ENCODE assay signal across 7 cellular contexts in genomic region chr9:41273549-41274267, GRCh38.
DNase-seq lines count a peak whose midpoint lies in the region; ATAC-seq and TF ChIP-seq lines count a peak whose summit lies in the region.
"Not testable (repeated sequence)": the region's sequence is repeated elsewhere in the genome, so short reads cannot be mapped to it uniquely, and the experiment has no call there.

No MANE protein-coding gene starts in this region.

- peaks cover 0 to 15% (median 0%) of the 10 kb centered on the region in 45 donors for H3K27me3 ChIP-seq in dorsolateral prefrontal cortex

- TF ChIP-seq CTCF in dorsolateral prefrontal cortex (IDR thresholded peaks at IDR 0.05 in 54 of 56, conservative IDR thresholded peaks at IDR 0.05 in 2 of 56; ENCODE audit: low read depth in 1 of 56, partially characterized antibody in 56 of 56), result not testable (repeated sequence)

- DNase-seq in M059J (ENCODE audit: low read depth) (peak; percentile 86), dorsolateral prefrontal cortex (peak; percentile 27 to 91 (median 84)), left colon (peak; percentile 29 to 75), smooth muscle cell of the brain vasculature (ENCODE audit: low read depth, low spot score) (peak; percentile 23)
- DNase-seq in activated CD8-positive, alpha-beta memory T cell treated with anti-CD3 and anti-CD28 coated beads, Interleukin-2, amount 50 U/mL, for 1 hour (ENCODE audit: extremely low read depth), result peak; percentile 28

- ATAC-seq in GM18520 (IDR thresholded peaks at IDR 0.05; ENCODE audit: unreplicated experiment) (peak; percentile 100), HG02642 (IDR thresholded peaks at IDR 0.05; ENCODE audit: poor library complexity, unreplicated experiment) (peak; percentile 100), left colon (peak; percentile 100)

- H3K27ac ChIP-seq in dorsolateral prefrontal cortex, result peak overlapping the region in 35 of 59 donors; percentile 19 to 89 (median 65)

- H3K4me3 ChIP-seq in dorsolateral prefrontal cortex, result peak overlapping the region in 58 of 59 donors; percentile 22 to 77 (median 57)

- intact Hi-C loops in dorsolateral prefrontal cortex (cut with DNase I); left colon (cut with DNase I, micrococcal nuclease): not testable (repeated sequence)

Comparison
In these comparisons a context has a peak if more than half of its experiments do, and no peak if none do; other contexts are left out.
1. Peak in every context shown above with its lines: DNase-seq, ATAC-seq, H3K4me3 ChIP-seq and H3K27ac ChIP-seq.
2. DNase-seq: peak in every context shown above with its lines; median percentile 86 in M059J; 84 in dorsolateral prefrontal cortex; 52 in left colon; 28 in activated CD8-positive, alpha-beta memory T cell treated with anti-CD3 and anti-CD28 coated beads, Interleukin-2, amount 50 U/mL, for 1 hour; 23 in smooth muscle cell of the brain vasculature.